ENCODE assay signal across 26 cellular contexts in genomic region chr2:152961376-152961775, GRCh38.
"Had no signal": no experiment of that assay in that cellular context is flagged by ENCODE, and none has a peak within 500 bp of the region (broad histone marks: within the 10 kb centered on the region; RNA-seq: fewer than 3 reads in every experiment).

No MANE protein-coding gene starts in this region.

- H3K27ac Mint-ChIP-seq: dendritic cell treated with granulocyte-macrophage colony-stimulating factor and Interleukin-4, amounts not matched to agents 40 ng/mL and 50 ng/mL, for 4 days; effector memory CD8-positive, alpha-beta T cell; endodermal cell; mesothelial cell of epicardium; naive B cell had no signal

- H3K27me3 ChIP-seq: colonic mucosa, esophagus squamous epithelium, gastrocnemius medialis, heart right ventricle, left lung had no signal

- DNase-seq: colonic mucosa; cortex of kidney; effector CD8-positive, alpha-beta T cell; effector memory CD8-positive, alpha-beta T cell; endodermal cell; erythroblast; esophagus squamous epithelium; foreskin fibroblast; foreskin melanocyte; gastrocnemius medialis; glutamatergic neuron; heart right ventricle; hippocampal formation; left cardiac atrium; left lung; left ventricle myocardium superior; lower lobe of right lung; mesenchymal stem cell; mucosa of descending colon; naive B cell had no signal

- H3K4me3 ChIP-seq: colonic mucosa, esophagus squamous epithelium, gastrocnemius medialis, heart right ventricle, left lung, lower lobe of right lung, mucosa of descending colon had no signal

- H3K36me3 ChIP-seq: colonic mucosa, esophagus squamous epithelium, gastrocnemius medialis, heart right ventricle, left lung, lower lobe of right lung had no signal

- H3K4me3 Mint-ChIP-seq: dendritic cell treated with granulocyte-macrophage colony-stimulating factor and Interleukin-4, amounts not matched to agents 40 ng/mL and 50 ng/mL, for 4 days; effector memory CD8-positive, alpha-beta T cell; endodermal cell; mesothelial cell of epicardium; naive B cell had no signal

- ATAC-seq: effector memory CD8-positive, alpha-beta T cell; esophagus mucosa; gastrocnemius medialis; heart right ventricle; left cardiac atrium; left lung; left ventricle myocardium superior; lower lobe of right lung; mucosa of descending colon had no signal

- H3K4me1 Mint-ChIP-seq: endodermal cell, mesothelial cell of epicardium, naive B cell had no signal

- H3K36me3 Mint-ChIP-seq: mesothelial cell of epicardium, naive B cell had no signal

- H3K27me3 Mint-ChIP-seq: dendritic cell treated with granulocyte-macrophage colony-stimulating factor and Interleukin-4, amounts not matched to agents 40 ng/mL and 50 ng/mL, for 4 days; effector memory CD8-positive, alpha-beta T cell; naive B cell had no signal

- H3K27ac ChIP-seq: colonic mucosa, esophagus squamous epithelium, gastrocnemius medialis, heart right ventricle, left lung, lower lobe of right lung had no signal

- FAIRE-seq: endometrium, islet of Langerhans, keratinocyte had no signal

- H3K4me1 ChIP-seq: colonic mucosa, gastrocnemius medialis, heart right ventricle, left lung, lower lobe of right lung had no signal

- H3K9me3 ChIP-seq: colonic mucosa, esophagus squamous epithelium, gastrocnemius medialis, heart right ventricle, left lung, lower lobe of right lung, mucosa of descending colon had no signal

- H3K9me3 Mint-ChIP-seq: dendritic cell treated with granulocyte-macrophage colony-stimulating factor and Interleukin-4, amounts not matched to agents 40 ng/mL and 50 ng/mL, for 4 days; mesothelial cell of epicardium had no signal
